ENCODE assay signal across 16 cellular contexts in genomic region chr2:207397917-207398655, GRCh38.
"Had no signal": no experiment of that assay in that cellular context is flagged by ENCODE, and none has a peak within 500 bp of the region (broad histone marks: within the 10 kb centered on the region; RNA-seq: fewer than 3 reads in every experiment).

No MANE protein-coding gene starts in this region.

- H3K27me3 Mint-ChIP-seq: stimulated activated naive CD8-positive, alpha-beta T cell treated with anti-CD3 and anti-CD28 coated beads, Interleukin-15, amount 100 ng/mL, for 72 hours had no signal

- H3K4me1 Mint-ChIP-seq: stimulated activated naive CD8-positive, alpha-beta T cell treated with anti-CD3 and anti-CD28 coated beads, Interleukin-15, amount 100 ng/mL, for 72 hours had no signal

- DNase-seq: activated CD4-positive, alpha-beta T cell treated with anti-CD3 and anti-CD28 coated beads for 4 hours; activated CD8-positive, alpha-beta memory T cell treated with anti-CD3 and anti-CD28 coated beads, Interleukin-2, amount 50 U/mL, for 4 hours; activated CD8-positive, alpha-beta T cell treated with anti-CD3 and anti-CD28 coated beads for 36 hours; activated gamma-delta T cell treated with Interleukin-2 at 50 U/mL for 16 hours; activated T-cell treated with anti-CD3 and anti-CD28 coated beads, Interleukin-2, amount 50 U/mL, for 72 hours; aorta; effector CD4-positive, alpha-beta T cell; retina; stimulated activated CD4-positive, alpha-beta T cell treated with anti-CD3 and anti-CD28 coated beads, Interleukin-15, amount 100 ng/mL, for 24 hours; stimulated activated CD4-positive, alpha-beta T cell treated with anti-CD3 and anti-CD28 coated beads, Interleukin-4, amount 100 ng/mL, for 24 hours; stimulated activated naive CD8-positive, alpha-beta T cell treated with anti-CD3 and anti-CD28 coated beads, Interleukin-15, amount 100 ng/mL, for 72 hours; T1000 had no signal

- H3K4me3 ChIP-seq: coronary artery, gastroesophageal sphincter, thoracic aorta had no signal

- H3K27me3 ChIP-seq: gastroesophageal sphincter had no signal

- H3K36me3 ChIP-seq: gastroesophageal sphincter, thoracic aorta had no signal

- H3K27ac Mint-ChIP-seq: activated CD8-positive, alpha-beta T cell treated with anti-CD3 and anti-CD28 coated beads for 36 hours; activated T-cell treated with anti-CD3 and anti-CD28 coated beads, Interleukin-2, amount 50 U/mL, for 72 hours; stimulated activated naive CD8-positive, alpha-beta T cell treated with anti-CD3 and anti-CD28 coated beads, Interleukin-15, amount 100 ng/mL, for 72 hours had no signal

- H3K4me1 ChIP-seq: gastroesophageal sphincter had no signal

- H3K4me3 Mint-ChIP-seq: activated CD8-positive, alpha-beta T cell treated with anti-CD3 and anti-CD28 coated beads for 36 hours; activated T-cell treated with anti-CD3 and anti-CD28 coated beads, Interleukin-2, amount 50 U/mL, for 72 hours; stimulated activated naive CD8-positive, alpha-beta T cell treated with anti-CD3 and anti-CD28 coated beads, Interleukin-15, amount 100 ng/mL, for 72 hours had no signal

- H3K27ac ChIP-seq: coronary artery, gastroesophageal sphincter, thoracic aorta, VCaP had no signal
